Comparison of ENCODE assay signal across 20 cellular contexts in the genomic region with DNA sequence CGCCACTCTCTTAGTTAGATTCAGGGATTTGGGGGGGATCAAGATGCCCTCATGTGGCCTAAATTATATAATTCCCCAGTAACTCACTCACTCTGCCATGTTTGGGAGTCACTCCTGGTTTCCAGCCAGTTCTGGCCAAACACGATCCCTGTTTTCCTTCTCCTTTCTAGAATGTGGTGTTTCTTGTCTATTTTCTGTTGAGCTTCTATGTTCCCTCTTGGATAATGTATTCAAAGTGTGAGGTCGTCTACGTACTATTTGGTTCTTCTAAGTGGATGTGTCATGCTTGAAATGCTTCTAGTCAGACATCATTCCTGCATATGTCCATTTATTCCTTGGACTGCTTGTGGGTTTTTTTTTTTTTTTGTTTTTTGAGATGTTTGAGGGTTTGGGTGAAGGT.
DNase-seq lines count a peak whose midpoint lies in the region; ATAC-seq and TF ChIP-seq lines count a peak whose summit lies in the region.
"Had no signal": no experiment of that assay in that cellular context is flagged by ENCODE, and none has a peak within 500 bp of the region (broad histone marks: within the 10 kb centered on the region; RNA-seq: fewer than 3 reads in every experiment).

No MANE protein-coding gene starts in this region.

- H3K4me3 ChIP-seq in GM23338 (no peak overlapping the region), fibroblast of pulmonary artery (replicated peaks; ENCODE audit: low read depth, low read length) (no peak overlapping the region)
- H3K4me3 ChIP-seq: pancreas, uterus had no signal

- no peak overlapping the region for H3K4me3 Mint-ChIP-seq in GM23338
- H3K4me3 Mint-ChIP-seq: brain; CD4-positive, alpha-beta memory T cell had no signal

- no peaks in the 10 kb centered on the region for H3K27me3 Mint-ChIP-seq in GM23338 (ENCODE audit: insufficient read depth, low read depth, poor library complexity)
- H3K27me3 Mint-ChIP-seq: brain; CD4-positive, alpha-beta memory T cell had no signal

- H4K20me1 ChIP-seq in GM23338 (replicated peaks; ENCODE audit: insufficient read depth) = no peaks in the 10 kb centered on the region

- no peaks in the 10 kb centered on the region for H3K79me2 ChIP-seq in GM23338 (replicated peaks; ENCODE audit: insufficient read depth)

- H3F3A ChIP-seq in GM23338 (replicated peaks; ENCODE audit: low read depth) = no peaks in the 10 kb centered on the region

- in situ Hi-C loops in SK-MEL-5 (cut with HindIII; ENCODE audit: low pct_unique_long_range_greater_than_20kb, low sequenced_read_pairs) = no loop called here
- in situ Hi-C loops in G401 (cut with HindIII; ENCODE audit: low sequenced_read_pairs) = no loop called here

- H3K27me3 ChIP-seq in GM23338 (ENCODE audit: insufficient read depth) = no peaks in the 10 kb centered on the region
- H3K27me3 ChIP-seq: pancreas, uterus had no signal

- H3K36me3 Mint-ChIP-seq in GM23338 (ENCODE audit: low read depth) = peaks cover 10% of the 10 kb centered on the region; the same call in 1 of the 3 replicates
- H3K36me3 Mint-ChIP-seq: brain; CD4-positive, alpha-beta memory T cell had no signal

- H3K36me3 ChIP-seq in GM23338 (ENCODE audit: insufficient read depth) = no peaks in the 10 kb centered on the region
- H3K36me3 ChIP-seq: pancreas, uterus had no signal

- DNase-seq in GM23338 (ENCODE audit: low spot score) = peak; percentile 14
- peak; percentile 30 for DNase-seq in SK-MEL-5 (ENCODE audit: low read depth, low spot score)
- peak; percentile 2 for DNase-seq in fibroblast of pulmonary artery (ENCODE audit: low read depth)
- DNase-seq in renal cortical epithelial cell (ENCODE audit: low read depth) = peak; percentile 49
- DNase-seq in SKM-1 (lab: John Stamatoyannopoulos, UW; ENCODE audit: unreplicated experiment) = no peak
- DNase-seq in omental fat pad (ENCODE audit: low spot score) = no peak
- no peak for DNase-seq in G401 (ENCODE audit: low spot score)
- DNase-seq: activated effector memory CD4-positive, alpha-beta T cell treated with anti-CD3 and anti-CD28 coated beads, Interleukin-2, amount 50 U/mL, for 16 hours; CD4-positive, alpha-beta memory T cell; effector CD8-positive, alpha-beta T cell; glutamatergic neuron; kidney; NCI-H187; NCI-H510A treated with DMSO at 0.1 percent for 48 hours; pancreas; stimulated activated naive CD8-positive, alpha-beta T cell treated with anti-CD3 and anti-CD28 coated beads, Interleukin-15, Interleukin-2, amounts not matched to agents 100 U/mL and 50 U/mL, for 24 hours; SW 1271; uterus had no signal

- no peak overlapping the region for H3K27ac ChIP-seq in GM23338 (ENCODE audit: low read depth)
- H3K27ac ChIP-seq: pancreas, uterus had no signal

- H3K4me1 Mint-ChIP-seq in GM23338 = peaks cover 2% of the 10 kb centered on the region; the same call in 1 of the 3 replicates
- H3K4me1 Mint-ChIP-seq: brain; CD4-positive, alpha-beta memory T cell had no signal

- peaks cover 4% of the 10 kb centered on the region; the same call in 1 of the 2 replicates for H3K9me2 ChIP-seq in GM23338 (ENCODE audit: insufficient read depth)

- ATAC-seq in GM23338 = no peak
- ATAC-seq in omental fat pad (ENCODE audit: low FRiP score) = no peak
- ATAC-seq: HCT116; pancreas; stimulated activated naive CD8-positive, alpha-beta T cell treated with anti-CD3 and anti-CD28 coated beads, Interleukin-15, Interleukin-2, amounts not matched to agents 100 U/mL and 50 U/mL, for 24 hours had no signal

- H2AFZ ChIP-seq in GM23338 = 0 out of 2 replicates have a peak overlapping the region, but pooled peaks have one; percentile 9

- H3K4me2 ChIP-seq in GM23338 = no peak overlapping the region

- TF ChIP-seq CTCF in GM23338 (conservative IDR thresholded peaks at IDR 0.05; ENCODE audit: low read depth in 2 of 2) = peak in 1 of 2 experiments; percentile 28; a peak in 2 of 4 replicates
- TF ChIP-seq CTCF in fibroblast of pulmonary artery (IDR thresholded peaks at IDR 0.05; ENCODE audit: low read length, missing control alignments) = no peak
- TF ChIP-seq CTCF in omental fat pad (IDR thresholded peaks at IDR 0.05) = no peak

- H3K27ac Mint-ChIP-seq in GM23338 = no peak overlapping the region
- H3K27ac Mint-ChIP-seq: CD4-positive, alpha-beta memory T cell had no signal

- peaks cover 10% of the 10 kb centered on the region; the same call in 2 of the 3 replicates for H3K9me3 Mint-ChIP-seq in GM23338

- no peaks in the 10 kb centered on the region for H3K4me1 ChIP-seq in GM23338 (ENCODE audit: insufficient read depth)
- H3K4me1 ChIP-seq: uterus had no signal

TF ChIP-seq in GM23338, 12 proteins besides CTCF, POLR2A, EP300 and RAD21 (continues in another document):
- TF ChIP-seq CREB1 (CRISPR knock-in tag; IDR thresholded peaks at IDR 0.05; ENCODE audit: low read depth) (no peak), EZH2 (IDR thresholded peaks at IDR 0.05; ENCODE audit: low read depth, unreplicated experiment) (no peak), NANOG (IDR thresholded peaks at IDR 0.05; ENCODE audit: borderline replicate concordance) (no peak), EZH2phosphoT487 (IDR thresholded peaks at IDR 0.05; ENCODE audit: unreplicated experiment) (no peak), ZNF114 (CRISPR knock-in tag; IDR thresholded peaks at IDR 0.05) (no peak), POLR2AphosphoS5 (IDR thresholded peaks at IDR 0.05; ENCODE audit: low read depth) (no peak), JUNB (IDR thresholded peaks at IDR 0.05; ENCODE audit: unreplicated experiment) (no peak), ZNF331 (CRISPR knock-in tag; IDR thresholded peaks at IDR 0.05; ENCODE audit: low read depth) (no peak)
- TF ChIP-seq, protein P1, sequence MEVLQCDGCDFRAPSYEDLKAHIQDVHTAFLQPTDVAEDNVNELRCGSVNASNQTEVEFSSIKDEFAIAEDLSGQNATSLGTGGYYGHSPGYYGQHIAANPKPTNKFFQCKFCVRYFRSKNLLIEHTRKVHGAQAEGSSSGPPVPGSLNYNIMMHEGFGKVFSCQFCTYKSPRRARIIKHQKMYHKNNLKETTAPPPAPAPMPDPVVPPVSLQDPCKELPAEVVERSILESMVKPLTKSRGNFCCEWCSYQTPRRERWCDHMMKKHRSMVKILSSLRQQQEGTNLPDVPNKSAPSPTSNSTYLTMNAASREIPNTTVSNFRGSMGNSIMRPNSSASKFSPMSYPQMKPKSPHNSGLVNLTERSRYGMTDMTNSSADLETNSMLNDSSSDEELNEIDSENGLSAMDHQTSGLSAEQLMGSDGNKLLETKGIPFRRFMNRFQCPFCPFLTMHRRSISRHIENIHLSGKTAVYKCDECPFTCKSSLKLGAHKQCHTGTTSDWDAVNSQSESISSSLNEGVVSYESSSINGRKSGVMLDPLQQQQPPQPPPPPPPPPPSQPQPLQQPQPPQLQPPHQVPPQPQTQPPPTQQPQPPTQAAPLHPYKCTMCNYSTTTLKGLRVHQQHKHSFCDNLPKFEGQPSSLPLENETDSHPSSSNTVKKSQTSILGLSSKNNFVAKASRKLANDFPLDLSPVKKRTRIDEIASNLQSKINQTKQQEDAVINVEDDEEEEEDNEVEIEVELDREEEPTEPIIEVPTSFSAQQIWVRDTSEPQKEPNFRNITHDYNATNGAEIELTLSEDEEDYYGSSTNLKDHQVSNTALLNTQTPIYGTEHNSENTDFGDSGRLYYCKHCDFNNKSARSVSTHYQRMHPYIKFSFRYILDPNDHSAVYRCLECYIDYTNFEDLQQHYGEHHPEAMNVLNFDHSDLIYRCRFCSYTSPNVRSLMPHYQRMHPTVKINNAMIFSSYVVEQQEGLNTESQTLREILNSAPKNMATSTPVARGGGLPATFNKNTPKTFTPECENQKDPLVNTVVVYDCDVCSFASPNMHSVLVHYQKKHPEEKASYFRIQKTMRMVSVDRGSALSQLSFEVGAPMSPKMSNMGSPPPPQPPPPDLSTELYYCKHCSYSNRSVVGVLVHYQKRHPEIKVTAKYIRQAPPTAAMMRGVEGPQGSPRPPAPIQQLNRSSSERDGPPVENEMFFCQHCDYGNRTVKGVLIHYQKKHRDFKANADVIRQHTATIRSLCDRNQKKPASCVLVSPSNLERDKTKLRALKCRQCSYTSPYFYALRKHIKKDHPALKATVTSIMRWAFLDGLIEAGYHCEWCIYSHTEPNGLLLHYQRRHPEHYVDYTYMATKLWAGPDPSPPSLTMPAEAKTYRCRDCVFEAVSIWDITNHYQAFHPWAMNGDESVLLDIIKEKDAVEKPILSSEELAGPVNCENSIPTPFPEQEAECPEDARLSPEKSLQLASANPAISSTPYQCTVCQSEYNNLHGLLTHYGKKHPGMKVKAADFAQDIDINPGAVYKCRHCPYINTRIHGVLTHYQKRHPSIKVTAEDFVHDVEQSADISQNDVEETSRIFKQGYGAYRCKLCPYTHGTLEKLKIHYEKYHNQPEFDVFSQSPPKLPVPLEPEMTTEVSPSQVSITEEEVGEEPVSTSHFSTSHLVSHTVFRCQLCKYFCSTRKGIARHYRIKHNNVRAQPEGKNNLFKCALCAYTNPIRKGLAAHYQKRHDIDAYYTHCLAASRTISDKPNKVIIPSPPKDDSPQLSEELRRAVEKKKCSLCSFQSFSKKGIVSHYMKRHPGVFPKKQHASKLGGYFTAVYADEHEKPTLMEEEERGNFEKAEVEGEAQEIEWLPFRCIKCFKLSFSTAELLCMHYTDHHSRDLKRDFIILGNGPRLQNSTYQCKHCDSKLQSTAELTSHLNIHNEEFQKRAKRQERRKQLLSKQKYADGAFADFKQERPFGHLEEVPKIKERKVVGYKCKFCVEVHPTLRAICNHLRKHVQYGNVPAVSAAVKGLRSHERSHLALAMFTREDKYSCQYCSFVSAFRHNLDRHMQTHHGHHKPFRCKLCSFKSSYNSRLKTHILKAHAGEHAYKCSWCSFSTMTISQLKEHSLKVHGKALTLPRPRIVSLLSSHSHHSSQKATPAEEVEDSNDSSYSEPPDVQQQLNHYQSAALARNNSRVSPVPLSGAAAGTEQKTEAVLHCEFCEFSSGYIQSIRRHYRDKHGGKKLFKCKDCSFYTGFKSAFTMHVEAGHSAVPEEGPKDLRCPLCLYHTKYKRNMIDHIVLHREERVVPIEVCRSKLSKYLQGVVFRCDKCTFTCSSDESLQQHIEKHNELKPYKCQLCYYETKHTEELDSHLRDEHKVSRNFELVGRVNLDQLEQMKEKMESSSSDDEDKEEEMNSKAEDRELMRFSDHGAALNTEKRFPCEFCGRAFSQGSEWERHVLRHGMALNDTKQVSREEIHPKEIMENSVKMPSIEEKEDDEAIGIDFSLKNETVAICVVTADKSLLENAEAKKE (CRISPR knock-in tag; IDR thresholded peaks at IDR 0.05) = no peak
- TF ChIP-seq, protein P2, sequence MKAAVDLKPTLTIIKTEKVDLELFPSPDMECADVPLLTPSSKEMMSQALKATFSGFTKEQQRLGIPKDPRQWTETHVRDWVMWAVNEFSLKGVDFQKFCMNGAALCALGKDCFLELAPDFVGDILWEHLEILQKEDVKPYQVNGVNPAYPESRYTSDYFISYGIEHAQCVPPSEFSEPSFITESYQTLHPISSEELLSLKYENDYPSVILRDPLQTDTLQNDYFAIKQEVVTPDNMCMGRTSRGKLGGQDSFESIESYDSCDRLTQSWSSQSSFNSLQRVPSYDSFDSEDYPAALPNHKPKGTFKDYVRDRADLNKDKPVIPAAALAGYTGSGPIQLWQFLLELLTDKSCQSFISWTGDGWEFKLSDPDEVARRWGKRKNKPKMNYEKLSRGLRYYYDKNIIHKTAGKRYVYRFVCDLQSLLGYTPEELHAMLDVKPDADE (IDR thresholded peaks at IDR 0.05) = no peak

Comparison
In these comparisons a context has a peak if more than half of its experiments do, and no peak if none do; other contexts are left out.
1. DNase-seq: peak in GM23338 (single experiment), SK-MEL-5 (single experiment), fibroblast of pulmonary artery (single experiment) and renal cortical epithelial cell (single experiment); none in SKM-1 (single experiment), omental fat pad (single experiment) and G401 (single experiment).